Comparison of ENCODE assay signal across 20 cellular contexts in the genomic region with DNA sequence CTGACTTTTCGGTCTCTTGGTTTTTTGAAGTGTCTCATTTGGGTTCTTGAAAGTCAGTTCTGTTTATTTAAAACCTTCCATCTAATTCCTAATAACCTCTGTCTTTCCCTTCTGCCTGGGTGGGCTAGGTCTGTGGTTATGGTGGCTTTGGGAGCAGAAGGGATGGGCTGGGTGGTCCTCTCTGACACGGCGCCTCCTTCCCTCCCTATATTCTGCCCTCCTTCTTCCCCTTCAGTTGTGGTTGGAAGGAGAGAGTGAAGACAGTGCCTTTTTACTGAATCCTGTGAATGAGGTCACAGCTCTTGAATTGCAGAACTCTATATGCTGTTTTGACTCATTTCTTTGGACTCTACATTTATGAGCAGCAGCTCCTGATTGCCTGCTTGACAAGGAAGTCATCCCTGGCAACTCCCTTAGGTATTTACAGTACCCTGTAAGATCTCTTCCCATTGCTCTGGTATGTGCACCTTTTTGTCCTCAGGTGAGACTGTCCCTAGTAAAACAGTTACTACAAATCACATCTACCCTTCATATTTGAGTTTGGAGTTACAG.
DNase-seq lines count a peak whose midpoint lies in the region; ATAC-seq, FAIRE-seq and TF ChIP-seq lines count a peak whose summit lies in the region.
"Had no signal": no experiment of that assay in that cellular context is flagged by ENCODE, and none has a peak within 500 bp of the region (broad histone marks: within the 10 kb centered on the region; RNA-seq: fewer than 3 reads in every experiment).

No MANE protein-coding gene starts in this region.

- H3K4me3 ChIP-seq in IMR-90 (ENCODE audit: insufficient read depth, low read depth, low read length) = no peak overlapping the region
- H3K4me3 ChIP-seq in bronchial epithelial cell (ENCODE audit: low read depth, low read length) = no peak overlapping the region
- H3K4me3 ChIP-seq in mucosa of descending colon = no peak overlapping the region

- no peak overlapping the region for H2BK15ac ChIP-seq in IMR-90 (ENCODE audit: low read depth, low read length)

- no peak overlapping the region for H3K56ac ChIP-seq in IMR-90 (ENCODE audit: extremely low read depth, insufficient read depth, low read length)

- H2BK120ac ChIP-seq in IMR-90 (ENCODE audit: low read depth, low read length) = no peak overlapping the region

- no peaks in the 10 kb centered on the region for H3K9me1 ChIP-seq in IMR-90 (ENCODE audit: insufficient read depth, low read length)

- no peaks in the 10 kb centered on the region for H4K20me1 ChIP-seq in IMR-90 (ENCODE audit: insufficient read depth, low read length)

- H2AK5ac ChIP-seq in IMR-90 (ENCODE audit: low read depth, low read length) = no peak overlapping the region

- H3K4me2 ChIP-seq in IMR-90 (ENCODE audit: low read depth, low read length) = no peak overlapping the region

- H3K27ac ChIP-seq in IMR-90 (ENCODE audit: insufficient read depth, low read length) = no peak overlapping the region

- H2AK9ac ChIP-seq in IMR-90 (replicated peaks; ENCODE audit: low read depth, low read length, poor library complexity) = no peak overlapping the region

- no peak overlapping the region for H3K14ac ChIP-seq in IMR-90 (replicated peaks; ENCODE audit: low read depth, low read length)

- ATAC-seq in IMR-90 (ENCODE audit: low read depth) (no peak), mucosa of descending colon (peak; percentile 33), HG03457 (IDR thresholded peaks at IDR 0.05; ENCODE audit: unreplicated experiment) (no peak)

- WGBS in IMR-90 (ENCODE audit: extremely low coverage in 2 of 2, insufficient read length in 1 of 2), 2 experiments = no CpG with 5 or more reads among the region's 3 CpGs

- H4K5ac ChIP-seq in IMR-90 (ENCODE audit: low read depth, low read length) = no peak overlapping the region

- FAIRE-seq in bronchial epithelial cell (lab: Jason Lieb, UNC) = no peak
- FAIRE-seq: GM12892 had no signal

- H3K4me1 ChIP-seq in IMR-90 (ENCODE audit: control insufficient read depth, insufficient read depth, low read length) (no peaks in the 10 kb centered on the region), mucosa of descending colon (ENCODE audit: low read depth) (no peaks in the 10 kb centered on the region)

- H3K9ac ChIP-seq in IMR-90 (ENCODE audit: low read depth, low read length) = no peak overlapping the region

- H3K9me3 ChIP-seq in IMR-90 (ENCODE audit: control insufficient read depth, insufficient read depth, low read length) (no peaks in the 10 kb centered on the region), mucosa of descending colon (no peaks in the 10 kb centered on the region)

- no peak overlapping the region for H2AFZ ChIP-seq in IMR-90 (replicated peaks; ENCODE audit: low read length, poor library complexity)

- no peak overlapping the region for H3K18ac ChIP-seq in IMR-90 (ENCODE audit: low read depth, low read length)

- no peak for TF ChIP-seq RAD21 in IMR-90 (IDR thresholded peaks at IDR 0.05; ENCODE audit: low read length)

- no peak overlapping the region for H4K91ac ChIP-seq in IMR-90 (ENCODE audit: insufficient read depth, low read depth, low read length)

- H2BK5ac ChIP-seq in IMR-90 (ENCODE audit: low read depth, low read length, poor library complexity, severe bottlenecking) = no peak overlapping the region

- no peak for TF ChIP-seq POLR2A in IMR-90 (IDR thresholded peaks at IDR 0.05; ENCODE audit: low read depth, low read length)

- in situ Hi-C loops in IMR-90 (cut with MboI; ENCODE audit: low sequenced_read_pairs) = no loop called here

- no peak overlapping the region for H3K4ac ChIP-seq in IMR-90 (ENCODE audit: low read depth, low read length)

- H3K27me3 ChIP-seq in IMR-90 (ENCODE audit: control insufficient read depth, insufficient read depth, low read length) (peaks cover 5% of the 10 kb centered on the region), bronchial epithelial cell (ENCODE audit: control insufficient read depth, insufficient read depth, low read length) (no peaks in the 10 kb centered on the region)

- TF ChIP-seq CTCF in IMR-90 (conservative IDR thresholded peaks at IDR 0.05; ENCODE audit: low read depth, low read length) = no peak
- no peak for TF ChIP-seq CTCF in bronchial epithelial cell (IDR thresholded peaks at IDR 0.05; ENCODE audit: insufficient read depth, low read length, severe bottlenecking)
- no peak for TF ChIP-seq CTCF in mucosa of descending colon (IDR thresholded peaks at IDR 0.05)

- intact Hi-C loops in IMR-90 (cut with micrococcal nuclease) = no loop called here
- intact Hi-C loops in mucosa of descending colon (cut with DNase I, micrococcal nuclease) = no loop called here

- POLR2A ChIA-PET in IMR-90 (lab: Charles Lee; ENCODE audit: unreplicated experiment) = no interaction called here

- H3K36me3 ChIP-seq in IMR-90 (ENCODE audit: control insufficient read depth, insufficient read depth, low read length) = no peaks in the 10 kb centered on the region
- no peaks in the 10 kb centered on the region for H3K36me3 ChIP-seq in bronchial epithelial cell (ENCODE audit: control insufficient read depth, insufficient read depth, low read length)
- H3K36me3 ChIP-seq in mucosa of descending colon (ENCODE audit: low read depth) = no peaks in the 10 kb centered on the region

- CTCF ChIA-PET in IMR-90 (lab: Yijun Ruan, JAX) = no interaction called here

- H2BK20ac ChIP-seq in IMR-90 (ENCODE audit: low read depth, low read length) = no peak overlapping the region

- no peak overlapping the region for H3K23ac ChIP-seq in IMR-90 (ENCODE audit: low read depth, low read length)

- no TSS peak for BruUV-seq in IMR-90 (replicated peaks; lab: Mats Ljungman, UMichigan)

- H4K8ac ChIP-seq in IMR-90 (ENCODE audit: low read depth in 2 of 2, low read length in 2 of 2) = no peak overlapping the region

- dilution Hi-C loops in IMR-90 (cut with HindIII; ENCODE audit: low sequenced_read_pairs, unreplicated experiment) = no loop called here

- DNase-seq in ELR (ENCODE audit: low read depth) = peak; percentile 6
- DNase-seq in IMR-90 = peak; percentile 4
- DNase-seq in bronchial epithelial cell (ENCODE audit: low read depth) = peak; percentile 2
- DNase-seq in mucosa of descending colon = no peak
- no peak for DNase-seq in nucleus accumbens (lab: John Stamatoyannopoulos, UW)
- no peak for DNase-seq in mucosa of gallbladder (ENCODE audit: low spot score)
- no peak for DNase-seq in activated naive CD4-positive, alpha-beta T cell treated with anti-CD3 and anti-CD28 coated beads, Interleukin-2, amount 50 U/mL, for 16 hours
- DNase-seq: ACHN; Calu3; CD4-positive, alpha-beta memory T cell; DMS53; H9; KG1; NCI-H1048; NCI-H1436 treated with DMSO at 0.1 percent for 48 hours; NCI-H2029 treated with DMSO at 0.1 percent for 48 hours; NCI-H510A; NCI-H774 had no signal

- no peaks in the 10 kb centered on the region for H3K79me1 ChIP-seq in IMR-90 (ENCODE audit: low read depth in 1 of 2, low read length in 2 of 2)

TF ChIP-seq in IMR-90, 13 proteins besides CTCF, POLR2A, EP300 and RAD21:
- TF ChIP-seq MAFK (IDR thresholded peaks at IDR 0.05; ENCODE audit: low read depth, low read length) (no peak), MAZ (IDR thresholded peaks at IDR 0.05; ENCODE audit: borderline replicate concordance, low read depth, low read length) (no peak), NFE2L2 (IDR thresholded peaks at IDR 0.05; ENCODE audit: low read depth, low read length) (no peak), MXI1 (IDR thresholded peaks at IDR 0.05; ENCODE audit: borderline replicate concordance, low read depth, low read length) (no peak), FOS (IDR thresholded peaks at IDR 0.05; ENCODE audit: low read depth, low read length) (no peak), RCOR1 (IDR thresholded peaks at IDR 0.05; ENCODE audit: insufficient replicate concordance, low read length) (no peak), SMC3 (IDR thresholded peaks at IDR 0.05; ENCODE audit: low read depth, low read length) (no peak), CEBPB (IDR thresholded peaks at IDR 0.05; ENCODE audit: low read depth, low read length) (no peak), CHD1 (IDR thresholded peaks at IDR 0.05; ENCODE audit: low read depth, low read length) (no peak), RFX5 (IDR thresholded peaks at IDR 0.05; ENCODE audit: low read depth, low read length) (no peak), BHLHE40 (IDR thresholded peaks at IDR 0.05; ENCODE audit: low read depth, low read length) (no peak)
- TF ChIP-seq, protein P1, sequence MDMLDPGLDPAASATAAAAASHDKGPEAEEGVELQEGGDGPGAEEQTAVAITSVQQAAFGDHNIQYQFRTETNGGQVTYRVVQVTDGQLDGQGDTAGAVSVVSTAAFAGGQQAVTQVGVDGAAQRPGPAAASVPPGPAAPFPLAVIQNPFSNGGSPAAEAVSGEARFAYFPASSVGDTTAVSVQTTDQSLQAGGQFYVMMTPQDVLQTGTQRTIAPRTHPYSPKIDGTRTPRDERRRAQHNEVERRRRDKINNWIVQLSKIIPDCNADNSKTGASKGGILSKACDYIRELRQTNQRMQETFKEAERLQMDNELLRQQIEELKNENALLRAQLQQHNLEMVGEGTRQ (IDR thresholded peaks at IDR 0.05; ENCODE audit: low read depth, low read length) = no peak
- TF ChIP-seq, protein P2, sequence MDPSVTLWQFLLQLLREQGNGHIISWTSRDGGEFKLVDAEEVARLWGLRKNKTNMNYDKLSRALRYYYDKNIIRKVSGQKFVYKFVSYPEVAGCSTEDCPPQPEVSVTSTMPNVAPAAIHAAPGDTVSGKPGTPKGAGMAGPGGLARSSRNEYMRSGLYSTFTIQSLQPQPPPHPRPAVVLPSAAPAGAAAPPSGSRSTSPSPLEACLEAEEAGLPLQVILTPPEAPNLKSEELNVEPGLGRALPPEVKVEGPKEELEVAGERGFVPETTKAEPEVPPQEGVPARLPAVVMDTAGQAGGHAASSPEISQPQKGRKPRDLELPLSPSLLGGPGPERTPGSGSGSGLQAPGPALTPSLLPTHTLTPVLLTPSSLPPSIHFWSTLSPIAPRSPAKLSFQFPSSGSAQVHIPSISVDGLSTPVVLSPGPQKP (IDR thresholded peaks at IDR 0.05; ENCODE audit: borderline replicate concordance, low read depth, low read length) = no peak

Comparison
In these comparisons a context has a peak if more than half of its experiments do, and no peak if none do; other contexts are left out.
1. DNase-seq: peak in ELR (single experiment), IMR-90 (single experiment) and bronchial epithelial cell (single experiment); none in mucosa of descending colon (0 of 3), nucleus accumbens (0 of 56), mucosa of gallbladder (single experiment) and activated naive CD4-positive, alpha-beta T cell treated with anti-CD3 and anti-CD28 coated beads, Interleukin-2, amount 50 U/mL, for 16 hours (single experiment).